ENCODE assay signal across 18 cellular contexts in the genomic region with DNA sequence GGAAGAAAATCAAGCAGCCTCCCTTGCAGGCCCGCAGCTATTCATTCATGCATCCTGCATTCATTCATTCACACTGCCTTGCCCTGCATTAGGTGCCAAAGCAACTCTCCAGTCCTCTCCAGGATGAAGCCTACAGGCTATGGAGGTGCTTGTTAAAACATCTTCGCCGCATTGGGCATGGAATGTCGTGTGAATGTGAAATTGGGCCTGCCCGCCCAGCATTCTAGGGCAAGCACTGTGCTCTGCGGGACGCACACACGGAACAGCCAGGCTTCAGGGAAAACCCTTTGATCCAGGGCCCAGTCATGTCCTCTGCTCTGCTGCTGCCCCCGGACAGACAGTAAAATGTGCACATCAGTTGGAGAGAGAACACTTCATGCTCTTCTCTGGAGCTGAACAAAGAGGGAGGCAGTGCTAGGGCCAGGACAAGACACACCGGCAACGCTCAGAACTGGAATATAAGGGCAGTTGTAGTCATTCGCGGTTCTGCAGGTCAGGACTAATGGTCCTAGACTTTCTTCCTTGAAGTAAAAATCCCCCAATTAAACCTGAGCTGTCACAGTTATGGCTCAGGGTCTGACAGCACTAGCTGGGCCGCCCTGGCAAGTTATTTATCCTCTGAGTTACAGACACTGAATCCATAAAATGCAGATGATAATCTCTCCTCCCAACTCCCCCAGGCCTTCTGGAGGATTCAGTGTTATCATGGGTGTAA.
DNase-seq lines count a peak whose midpoint lies in the region; ATAC-seq, FAIRE-seq and TF ChIP-seq lines count a peak whose summit lies in the region.
"Had no signal": no experiment of that assay in that cellular context is flagged by ENCODE, and none has a peak within 500 bp of the region (broad histone marks: within the 10 kb centered on the region; RNA-seq: fewer than 3 reads in every experiment).

No MANE protein-coding gene starts in this region.

- 86 to 88% (median 88%) methylated on average over 14 of the region's 14 CpGs for WGBS in heart left ventricle, 4 donors

- DNase-seq in right atrium auricular region (ENCODE audit: low spot score) (peak; percentile 48), heart left ventricle (no peak), kidney (peak; percentile 27), osteocyte (ENCODE audit: extremely low spot score, unreplicated experiment) (peak; percentile 73), HFFc6 (no peak), frontal cortex (ENCODE audit: low spot score in 2 of 2) (no peak)
- DNase-seq in activated naive CD4-positive, alpha-beta T cell treated with anti-CD3 and anti-CD28 coated beads, Interleukin-2, amount 10 ng/mL, durations not matched to agents 7 days and 5 days = no peak
- DNase-seq: Caco-2; NCI-H1436; NCI-H2227 treated with DMSO at 0.1 percent for 48 hours; NCI-H526; NK-92 treated with Interleukin-12 subunit alpha and Interleukin-12 subunit beta, amount 100 ng/mL, for 24 hours; OCI-M1; RPMI8226 had no signal

- H3K27ac ChIP-seq in right atrium auricular region (no peak overlapping the region), heart left ventricle (no peak overlapping the region), kidney (ENCODE audit: low read depth in 2 of 2, low read length in 2 of 2) (no peak overlapping the region)

- H3K4me1 ChIP-seq in right atrium auricular region (peaks cover 0 to 19% of the 10 kb centered on the region in 2 donors), heart left ventricle (peaks cover 0 to 15% (median 4%) of the 10 kb centered on the region in 12 donors), kidney (ENCODE audit: control insufficient read depth in 1 of 2, insufficient read depth in 1 of 2, low read depth in 1 of 2, low read length in 2 of 2) (peaks cover 3 to 16% of the 10 kb centered on the region in 2 donors)
- H3K4me1 ChIP-seq: Caco-2, HAP-1 had no signal

- H3K36me3 ChIP-seq in right atrium auricular region = no peaks in the 10 kb centered on the region
- no peaks in the 10 kb centered on the region for H3K36me3 ChIP-seq in heart left ventricle
- no peaks in the 10 kb centered on the region for H3K36me3 ChIP-seq in kidney (ENCODE audit: control insufficient read depth in 1 of 2, insufficient read depth in 2 of 2, low read length in 2 of 2)
- H3K36me3 ChIP-seq: HAP-1 had no signal

- intact Hi-C loops in heart left ventricle (cut with DNase I) = loop anchor here in 1 of 10 donors (10.0 kb wide), 1 partner anchor 139 kb away; no protein-coding TSS in a partner anchor
- intact Hi-C loops in kidney (cut with DNase I) = no loop called here

- FAIRE-seq in kidney (lab: Jason Lieb, UNC) (no peak), frontal cortex (lab: Jason Lieb, UNC) (no peak)

- TF ChIP-seq CTCF in right atrium auricular region (IDR thresholded peaks at IDR 0.05) (no peak), heart left ventricle (IDR thresholded peaks at IDR 0.05) (no peak), kidney (IDR thresholded peaks at IDR 0.05; ENCODE audit: borderline replicate concordance, extremely low read depth, insufficient read depth) (no peak), osteocyte (IDR thresholded peaks at IDR 0.05) (no peak), HFFc6 (IDR thresholded peaks at IDR 0.05) (no peak)

- H3K36me3 Mint-ChIP-seq in osteocyte (ENCODE audit: unreplicated experiment) = no peaks in the 10 kb centered on the region
- H3K36me3 Mint-ChIP-seq in HFFc6 (ENCODE audit: low read depth) = peaks cover 7% of the 10 kb centered on the region; the same call in 1 of the 2 replicates
- no peaks in the 10 kb centered on the region for H3K36me3 Mint-ChIP-seq in activated naive CD4-positive, alpha-beta T cell treated with anti-CD3 and anti-CD28 coated beads, Interleukin-2, amount 10 ng/mL, durations not matched to agents 7 days and 5 days
- H3K36me3 Mint-ChIP-seq: CD14-positive monocyte, IgD-negative memory B cell had no signal

- H3K9me3 ChIP-seq in right atrium auricular region = no peaks in the 10 kb centered on the region
- H3K9me3 ChIP-seq in heart left ventricle = no peaks in the 10 kb centered on the region
- H3K9me3 ChIP-seq in kidney (ENCODE audit: control insufficient read depth in 1 of 2, low read length in 2 of 2) = no peaks in the 10 kb centered on the region
- H3K9me3 ChIP-seq: Caco-2, HAP-1 had no signal

- H3K4me3 Mint-ChIP-seq in osteocyte (ENCODE audit: unreplicated experiment) = no peak overlapping the region
- no peak overlapping the region for H3K4me3 Mint-ChIP-seq in HFFc6
- H3K4me3 Mint-ChIP-seq in activated naive CD4-positive, alpha-beta T cell treated with anti-CD3 and anti-CD28 coated beads, Interleukin-2, amount 10 ng/mL, durations not matched to agents 7 days and 5 days = no peak overlapping the region
- H3K4me3 Mint-ChIP-seq: CD14-positive monocyte, IgD-negative memory B cell had no signal

- H3K9me3 Mint-ChIP-seq in osteocyte (ENCODE audit: unreplicated experiment) = no peaks in the 10 kb centered on the region
- peaks cover 29% of the 10 kb centered on the region for H3K9me3 Mint-ChIP-seq in HFFc6
- no peaks in the 10 kb centered on the region for H3K9me3 Mint-ChIP-seq in activated naive CD4-positive, alpha-beta T cell treated with anti-CD3 and anti-CD28 coated beads, Interleukin-2, amount 10 ng/mL, durations not matched to agents 7 days and 5 days

- H3K27me3 ChIP-seq in right atrium auricular region (no peaks in the 10 kb centered on the region), heart left ventricle (no peaks in the 10 kb centered on the region)

- H3K4me3 ChIP-seq in right atrium auricular region (no peak overlapping the region), heart left ventricle (no peak overlapping the region), kidney (ENCODE audit: low read length in 2 of 2) (no peak overlapping the region)
- H3K4me3 ChIP-seq: HAP-1 had no signal

- H3K27ac Mint-ChIP-seq in osteocyte (ENCODE audit: unreplicated experiment) (no peak overlapping the region), HFFc6 (no peak overlapping the region)
- no peak overlapping the region for H3K27ac Mint-ChIP-seq in activated naive CD4-positive, alpha-beta T cell treated with anti-CD3 and anti-CD28 coated beads, Interleukin-2, amount 10 ng/mL, durations not matched to agents 7 days and 5 days
- H3K27ac Mint-ChIP-seq: IgD-negative memory B cell had no signal

- H3K4me1 Mint-ChIP-seq in osteocyte (ENCODE audit: unreplicated experiment) (no peaks in the 10 kb centered on the region), HFFc6 (ENCODE audit: low read depth) (no peaks in the 10 kb centered on the region)
- H3K4me1 Mint-ChIP-seq in activated naive CD4-positive, alpha-beta T cell treated with anti-CD3 and anti-CD28 coated beads, Interleukin-2, amount 10 ng/mL, durations not matched to agents 7 days and 5 days = no peaks in the 10 kb centered on the region
- H3K4me1 Mint-ChIP-seq: CD14-positive monocyte, IgD-negative memory B cell had no signal

- ATAC-seq in heart left ventricle = no peak
- no peak for ATAC-seq in HG03097 (IDR thresholded peaks at IDR 0.05; ENCODE audit: low FRiP score, unreplicated experiment)

- H3K27me3 Mint-ChIP-seq in osteocyte (ENCODE audit: unreplicated experiment) (no peaks in the 10 kb centered on the region), HFFc6 (ENCODE audit: insufficient read depth) (peaks cover 6% of the 10 kb centered on the region)
- no peaks in the 10 kb centered on the region for H3K27me3 Mint-ChIP-seq in activated naive CD4-positive, alpha-beta T cell treated with anti-CD3 and anti-CD28 coated beads, Interleukin-2, amount 10 ng/mL, durations not matched to agents 7 days and 5 days
- H3K27me3 Mint-ChIP-seq: IgD-negative memory B cell had no signal

- no peak for TF ChIP-seq POLR2A in heart left ventricle (IDR thresholded peaks at IDR 0.05)

- CTCF ChIA-PET in activated naive CD4-positive, alpha-beta T cell treated with anti-CD3 and anti-CD28 coated beads, Interleukin-2, amount 10 ng/mL, durations not matched to agents 7 days and 5 days (lab: Charles Lee) = no interaction called here

- H3K9ac ChIP-seq in kidney (ENCODE audit: low read length in 2 of 2) = no peak overlapping the region

Comparison
In these comparisons a context has a peak if more than half of its experiments do, and no peak if none do; other contexts are left out.
1. DNase-seq: peak in right atrium auricular region (single experiment), kidney (single experiment) and osteocyte (single experiment); none in heart left ventricle (0 of 5), HFFc6 (single experiment), frontal cortex (0 of 2) and activated naive CD4-positive, alpha-beta T cell treated with anti-CD3 and anti-CD28 coated beads, Interleukin-2, amount 10 ng/mL, durations not matched to agents 7 days and 5 days (single experiment).